17 cellular contexts compared by ENCODE assay signal in genomic region chr20:15310361-15310760, GRCh38.
DNase-seq lines count a peak whose midpoint lies in the region; ATAC-seq and TF ChIP-seq lines count a peak whose summit lies in the region.
"Had no signal": no experiment of that assay in that cellular context is flagged by ENCODE, and none has a peak within 500 bp of the region (broad histone marks: within the 10 kb centered on the region; RNA-seq: fewer than 3 reads in every experiment).

No MANE protein-coding gene starts in this region.

- no peaks in the 10 kb centered on the region for H3K9me3 ChIP-seq in SK-N-SH
- no peaks in the 10 kb centered on the region for H3K9me3 ChIP-seq in upper lobe of right lung
- H3K9me3 ChIP-seq: lower lobe of right lung had no signal

- CTCF ChIA-PET in SK-N-SH (lab: Yijun Ruan, JAX), result interaction anchor here (0.6 kb wide), 1 partner anchor 12 kb away, joined by 3 read pairs; no protein-coding TSS in a partner anchor

- H4K20me1 ChIP-seq in SK-N-SH (ENCODE audit: insufficient read depth), result no peaks in the 10 kb centered on the region

- H3K4me2 ChIP-seq in SK-N-SH, result no peak overlapping the region

- H3K9me2 ChIP-seq in SK-N-SH, result no peaks in the 10 kb centered on the region

- H3K27me3 ChIP-seq in SK-N-SH (ENCODE audit: insufficient read depth), result no peaks in the 10 kb centered on the region
- H3K27me3 ChIP-seq in upper lobe of right lung, result no peaks in the 10 kb centered on the region

- H3K79me2 ChIP-seq in SK-N-SH (ENCODE audit: insufficient read depth), result no peaks in the 10 kb centered on the region

- H3K4me3 ChIP-seq in SK-N-SH (ENCODE audit: low read depth in 2 of 2, low read length in 1 of 2) (no peak overlapping the region), upper lobe of right lung (no peak overlapping the region)
- H3K4me3 ChIP-seq: lower lobe of right lung had no signal

- no peaks in the 10 kb centered on the region for H3K4me1 ChIP-seq in SK-N-SH (ENCODE audit: control insufficient read depth in 1 of 2, insufficient read depth in 2 of 2, low read depth in 1 of 2, low read length in 1 of 2)
- H3K4me1 ChIP-seq in upper lobe of right lung, result no peaks in the 10 kb centered on the region
- H3K4me1 ChIP-seq: lower lobe of right lung had no signal

- H3K9ac ChIP-seq in SK-N-SH, result no peak overlapping the region

- ATAC-seq in SK-N-SH treated with all-trans-retinoic acid at 6 μM for 48 hours, result no peak
- ATAC-seq in upper lobe of right lung, result peak; percentile 42
- no peak for ATAC-seq in HG02840 (IDR thresholded peaks at IDR 0.05; ENCODE audit: low FRiP score, unreplicated experiment)
- ATAC-seq: natural killer cell; stimulated activated naive CD8-positive, alpha-beta T cell treated with anti-CD3 and anti-CD28 coated beads, Interleukin-15, Interleukin-2, amounts not matched to agents 100 U/mL and 50 U/mL, for 24 hours; WTC11 had no signal

- intact Hi-C loops in upper lobe of right lung (cut with DNase I), result no loop called here

- H3F3A ChIP-seq in SK-N-SH (replicated peaks; ENCODE audit: insufficient read depth), result no peaks in the 10 kb centered on the region

- no peak overlapping the region for H2AFZ ChIP-seq in SK-N-SH (ENCODE audit: low read depth)

- POLR2A ChIA-PET in SK-N-SH (lab: Yijun Ruan, JAX), result no interaction called here

- no peak for TF ChIP-seq CTCF in SK-N-SH (IDR thresholded peaks at IDR 0.05)
- no peak for TF ChIP-seq CTCF in upper lobe of right lung (IDR thresholded peaks at IDR 0.05)

- DNase-seq in SK-N-SH, result no peak
- DNase-seq in OCI-M1 (lab: John Stamatoyannopoulos, UW), result peak; percentile 70
- peak; percentile 66 for DNase-seq in dedifferentiated amniotic fluid mesenchymal stem cell (ENCODE audit: extremely low spot score)
- no peak for DNase-seq in upper lobe of right lung
- DNase-seq in SW480 (ENCODE audit: low spot score), result no peak
- DNase-seq in SHP77 (lab: John Stamatoyannopoulos, UW), result no peak
- DNase-seq: activated CD8-positive, alpha-beta memory T cell treated with anti-CD3 and anti-CD28 coated beads for 24 hours; CD4-positive, alpha-beta T cell; KG1; lower lobe of right lung; natural killer cell; NCI-H345; stimulated activated naive CD8-positive, alpha-beta T cell treated with anti-CD3 and anti-CD28 coated beads, Interleukin-15, Interleukin-2, amounts not matched to agents 100 U/mL and 50 U/mL, for 24 hours had no signal

- H3K36me3 ChIP-seq in SK-N-SH (replicated peaks in 1 of 2; ENCODE audit: control insufficient read depth in 1 of 2, insufficient read depth in 2 of 2, low read length in 1 of 2), result no peaks in the 10 kb centered on the region
- no peaks in the 10 kb centered on the region for H3K36me3 ChIP-seq in upper lobe of right lung
- H3K36me3 ChIP-seq: lower lobe of right lung had no signal

- H3K27ac ChIP-seq in SK-N-SH (ENCODE audit: low read depth in 2 of 2, low read length in 1 of 2), result no peak overlapping the region
- no peak overlapping the region for H3K27ac ChIP-seq in upper lobe of right lung
- H3K27ac ChIP-seq: 22Rv1, lower lobe of right lung had no signal

- no peak for TF ChIP-seq RAD21 in SK-N-SH (IDR thresholded peaks at IDR 0.05; ENCODE audit: low read length)

- no peak for TF ChIP-seq EP300 in SK-N-SH (IDR thresholded peaks at IDR 0.05; ENCODE audit: borderline replicate concordance in 1 of 2, low read depth in 1 of 2, low read length in 1 of 2)

TF ChIP-seq in SK-N-SH treated with all-trans-retinoic acid at 6 μM for 48 hours, 23 proteins besides CTCF, POLR2A, EP300 and RAD21:
- TF ChIP-seq ISL1 (CRISPR knock-in tag; IDR thresholded peaks at IDR 0.05) (peak; percentile 28; the same call in 1 of the 2 replicates), TOX (CRISPR knock-in tag; IDR thresholded peaks at IDR 0.05; ENCODE audit: borderline replicate concordance) (no peak)

TF ChIP-seq in SK-N-SH, 30 proteins besides CTCF, POLR2A, EP300 and RAD21:
- TF ChIP-seq RCOR1 (IDR thresholded peaks at IDR 0.05; ENCODE audit: low read length) (no peak), JUND (IDR thresholded peaks at IDR 0.05) (no peak), NRF1 (IDR thresholded peaks at IDR 0.05; ENCODE audit: low read depth, low read length) (no peak), IRF3 (IDR thresholded peaks at IDR 0.05; ENCODE audit: low read depth, low read length) (no peak), ZBTB33 (IDR thresholded peaks at IDR 0.05; ENCODE audit: borderline replicate concordance, low read depth) (no peak), TEAD4 (IDR thresholded peaks at IDR 0.05; ENCODE audit: borderline replicate concordance, insufficient read depth) (no peak), REST (IDR thresholded peaks at IDR 0.05; ENCODE audit: low read depth, low read length) (no peak), NFIC (IDR thresholded peaks at IDR 0.05; ENCODE audit: borderline replicate concordance) (no peak), FOSL2 (IDR thresholded peaks at IDR 0.05; ENCODE audit: borderline replicate concordance, low read depth) (no peak), YY1 (IDR thresholded peaks at IDR 0.05; ENCODE audit: low read depth) (no peak), SMC3 (IDR thresholded peaks at IDR 0.05; ENCODE audit: low read depth, low read length) (no peak), FOXJ3 (CRISPR knock-in tag; IDR thresholded peaks at IDR 0.05) (no peak), EZH2phosphoT487 (IDR thresholded peaks at IDR 0.05; ENCODE audit: borderline replicate concordance, low read depth) (no peak), RXRA (IDR thresholded peaks at IDR 0.05; ENCODE audit: borderline replicate concordance, low read depth) (no peak), USF2 (IDR thresholded peaks at IDR 0.05; ENCODE audit: borderline replicate concordance, low read depth, low read length) (no peak), CHD2 (IDR thresholded peaks at IDR 0.05; ENCODE audit: low read length, partially characterized antibody) (no peak), GABPA (IDR thresholded peaks at IDR 0.05; ENCODE audit: low read depth) (no peak), MEF2A (IDR thresholded peaks at IDR 0.05; ENCODE audit: borderline replicate concordance, low read depth) (no peak)

Comparison
In these comparisons a context has a peak if more than half of its experiments do, and no peak if none do; other contexts are left out.
1. DNase-seq: peak in OCI-M1 (single experiment) and dedifferentiated amniotic fluid mesenchymal stem cell (single experiment); none in SK-N-SH (single experiment), upper lobe of right lung (single experiment), SW480 (single experiment) and SHP77 (0 of 2).